1 cellular context compared by ENCODE assay signal in genomic region chr6:10957414-10957886, GRCh38.
TF ChIP-seq lines count a peak whose summit lies in the region.

No MANE protein-coding gene starts in this region.

TF ChIP-seq in HepG2, 621 proteins besides CTCF, POLR2A, EP300 and RAD21 (continued from another document and continues in another):
- peak; percentile 50; the same call in 1 of the 2 replicates for TF ChIP-seq ARID4A (CRISPR knock-in tag; IDR thresholded peaks at IDR 0.05; ENCODE audit: borderline replicate concordance)
- TF ChIP-seq SP1 (IDR thresholded peaks at IDR 0.05): no peak
- no peak for TF ChIP-seq SP1 (CRISPR knock-in tag; IDR thresholded peaks at IDR 0.05)
- TF ChIP-seq TCF12 (IDR thresholded peaks at IDR 0.05): no peak
- no peak for TF ChIP-seq TCF12 (CRISPR knock-in tag; IDR thresholded peaks at IDR 0.05)
- TF ChIP-seq ZNF264 (CRISPR knock-in tag; IDR thresholded peaks at IDR 0.05): peak; percentile 86
- TF ChIP-seq SMARCE1 (IDR thresholded peaks at IDR 0.05; ENCODE audit: borderline replicate concordance): no peak
- no peak for TF ChIP-seq ZSCAN21 (CRISPR knock-in tag; IDR thresholded peaks at IDR 0.05; ENCODE audit: borderline replicate concordance)
- no peak for TF ChIP-seq HMGA1 (CRISPR knock-in tag; conservative IDR thresholded peaks at IDR 0.05)
- TF ChIP-seq ZNF572 (CRISPR knock-in tag; IDR thresholded peaks at IDR 0.05): no peak
- no peak; the same call in 1 of the 2 replicates for TF ChIP-seq RFX1 (IDR thresholded peaks at IDR 0.05)
- peak; percentile 45; the same call in 1 of the 2 replicates for TF ChIP-seq ZNF556 (CRISPR knock-in tag; IDR thresholded peaks at IDR 0.05; ENCODE audit: borderline replicate concordance)
- TF ChIP-seq RCOR2 (CRISPR knock-in tag; IDR thresholded peaks at IDR 0.05): peak; percentile 94
- TF ChIP-seq ZSCAN12 (CRISPR knock-in tag; IDR thresholded peaks at IDR 0.05): no peak
- no peak for TF ChIP-seq ZNF7 (CRISPR knock-in tag; IDR thresholded peaks at IDR 0.05)
- no peak for TF ChIP-seq LCORL (IDR thresholded peaks at IDR 0.05)
- TF ChIP-seq LCORL (CRISPR knock-in tag; IDR thresholded peaks at IDR 0.05): peak; percentile 85
- TF ChIP-seq GZF1 (CRISPR knock-in tag; IDR thresholded peaks at IDR 0.05): no peak
- peak; percentile 87 for TF ChIP-seq FOXO1 (CRISPR knock-in tag; IDR thresholded peaks at IDR 0.05)
- TF ChIP-seq ZNF740 (CRISPR knock-in tag; IDR thresholded peaks at IDR 0.05): no peak
- TF ChIP-seq TOPORS (CRISPR knock-in tag; IDR thresholded peaks at IDR 0.05): no peak
- TF ChIP-seq ZNF441 (CRISPR knock-in tag; IDR thresholded peaks at IDR 0.05; ENCODE audit: borderline replicate concordance): peak; percentile 70; the same call in 1 of the 2 replicates
- TF ChIP-seq NFYB (CRISPR knock-in tag; IDR thresholded peaks at IDR 0.05): no peak
- TF ChIP-seq RORA (CRISPR knock-in tag; IDR thresholded peaks at IDR 0.05): no peak
- no peak for TF ChIP-seq CBX1 (IDR thresholded peaks at IDR 0.05; ENCODE audit: low read depth)
- TF ChIP-seq ZNF557 (CRISPR knock-in tag; IDR thresholded peaks at IDR 0.05): no peak
- TF ChIP-seq FOXJ3 (CRISPR knock-in tag; IDR thresholded peaks at IDR 0.05; ENCODE audit: borderline replicate concordance): peak; percentile 92; the same call in 1 of the 2 replicates
- TF ChIP-seq CEBPG (CRISPR knock-in tag; IDR thresholded peaks at IDR 0.05): peak; percentile 64
- no peak for TF ChIP-seq ZNF720 (CRISPR knock-in tag; IDR thresholded peaks at IDR 0.05)
- no peak for TF ChIP-seq HOXA9 (CRISPR knock-in tag; IDR thresholded peaks at IDR 0.05; ENCODE audit: borderline replicate concordance)
- no peak for TF ChIP-seq AHR (CRISPR knock-in tag; IDR thresholded peaks at IDR 0.05)
- TF ChIP-seq, protein P1, sequence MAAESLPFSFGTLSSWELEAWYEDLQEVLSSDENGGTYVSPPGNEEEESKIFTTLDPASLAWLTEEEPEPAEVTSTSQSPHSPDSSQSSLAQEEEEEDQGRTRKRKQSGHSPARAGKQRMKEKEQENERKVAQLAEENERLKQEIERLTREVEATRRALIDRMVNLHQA (CRISPR knock-in tag; IDR thresholded peaks at IDR 0.05): no peak
- TF ChIP-seq SATB2 (CRISPR knock-in tag; IDR thresholded peaks at IDR 0.05): no peak
- TF ChIP-seq, protein P2, sequence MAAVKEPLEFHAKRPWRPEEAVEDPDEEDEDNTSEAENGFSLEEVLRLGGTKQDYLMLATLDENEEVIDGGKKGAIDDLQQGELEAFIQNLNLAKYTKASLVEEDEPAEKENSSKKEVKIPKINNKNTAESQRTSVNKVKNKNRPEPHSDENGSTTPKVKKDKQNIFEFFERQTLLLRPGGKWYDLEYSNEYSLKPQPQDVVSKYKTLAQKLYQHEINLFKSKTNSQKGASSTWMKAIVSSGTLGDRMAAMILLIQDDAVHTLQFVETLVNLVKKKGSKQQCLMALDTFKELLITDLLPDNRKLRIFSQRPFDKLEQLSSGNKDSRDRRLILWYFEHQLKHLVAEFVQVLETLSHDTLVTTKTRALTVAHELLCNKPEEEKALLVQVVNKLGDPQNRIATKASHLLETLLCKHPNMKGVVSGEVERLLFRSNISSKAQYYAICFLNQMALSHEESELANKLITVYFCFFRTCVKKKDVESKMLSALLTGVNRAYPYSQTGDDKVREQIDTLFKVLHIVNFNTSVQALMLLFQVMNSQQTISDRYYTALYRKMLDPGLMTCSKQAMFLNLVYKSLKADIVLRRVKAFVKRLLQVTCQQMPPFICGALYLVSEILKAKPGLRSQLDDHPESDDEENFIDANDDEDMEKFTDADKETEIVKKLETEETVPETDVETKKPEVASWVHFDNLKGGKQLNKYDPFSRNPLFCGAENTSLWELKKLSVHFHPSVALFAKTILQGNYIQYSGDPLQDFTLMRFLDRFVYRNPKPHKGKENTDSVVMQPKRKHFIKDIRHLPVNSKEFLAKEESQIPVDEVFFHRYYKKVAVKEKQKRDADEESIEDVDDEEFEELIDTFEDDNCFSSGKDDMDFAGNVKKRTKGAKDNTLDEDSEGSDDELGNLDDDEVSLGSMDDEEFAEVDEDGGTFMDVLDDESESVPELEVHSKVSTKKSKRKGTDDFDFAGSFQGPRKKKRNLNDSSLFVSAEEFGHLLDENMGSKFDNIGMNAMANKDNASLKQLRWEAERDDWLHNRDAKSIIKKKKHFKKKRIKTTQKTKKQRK (IDR thresholded peaks at IDR 0.05; ENCODE audit: low read length): no peak
- TF ChIP-seq BCL6 (CRISPR knock-in tag; IDR thresholded peaks at IDR 0.05): peak; percentile 86
- no peak for TF ChIP-seq MXD3 (CRISPR knock-in tag; IDR thresholded peaks at IDR 0.05)
- TF ChIP-seq AHDC1 (CRISPR knock-in tag; IDR thresholded peaks at IDR 0.05; ENCODE audit: borderline replicate concordance): peak; percentile 95
- TF ChIP-seq ZNF546 (CRISPR knock-in tag; conservative IDR thresholded peaks at IDR 0.05): no peak
- TF ChIP-seq ZNF414 (CRISPR knock-in tag; IDR thresholded peaks at IDR 0.05): peak; percentile 79
- TF ChIP-seq ZNF782 (CRISPR knock-in tag; IDR thresholded peaks at IDR 0.05; ENCODE audit: borderline replicate concordance): no peak
- TF ChIP-seq, protein P3, sequence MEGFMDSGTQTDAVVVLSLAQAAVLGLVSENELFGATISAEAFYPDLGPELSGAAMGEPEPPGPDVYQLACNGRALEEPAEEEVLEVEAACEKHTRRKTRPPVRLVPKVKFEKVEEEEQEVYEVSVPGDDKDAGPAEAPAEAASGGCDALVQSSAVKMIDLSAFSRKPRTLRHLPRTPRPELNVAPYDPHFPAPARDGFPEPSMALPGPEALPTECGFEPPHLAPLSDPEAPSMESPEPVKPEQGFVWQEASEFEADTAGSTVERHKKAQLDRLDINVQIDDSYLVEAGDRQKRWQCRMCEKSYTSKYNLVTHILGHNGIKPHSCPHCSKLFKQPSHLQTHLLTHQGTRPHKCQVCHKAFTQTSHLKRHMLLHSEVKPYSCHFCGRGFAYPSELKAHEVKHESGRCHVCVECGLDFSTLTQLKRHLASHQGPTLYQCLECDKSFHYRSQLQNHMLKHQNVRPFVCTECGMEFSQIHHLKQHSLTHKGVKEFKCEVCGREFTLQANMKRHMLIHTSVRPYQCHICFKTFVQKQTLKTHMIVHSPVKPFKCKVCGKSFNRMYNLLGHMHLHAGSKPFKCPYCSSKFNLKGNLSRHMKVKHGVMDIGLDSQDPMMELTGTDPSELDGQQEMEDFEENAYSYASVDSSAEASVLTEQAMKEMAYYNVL (CRISPR knock-in tag; IDR thresholded peaks at IDR 0.05; ENCODE audit: borderline replicate concordance): peak; percentile 69; the same call in 1 of the 2 replicates
- TF ChIP-seq ZNF552 (CRISPR knock-in tag; IDR thresholded peaks at IDR 0.05; ENCODE audit: borderline replicate concordance): no peak
- no peak for TF ChIP-seq ZNF224 (CRISPR knock-in tag; IDR thresholded peaks at IDR 0.05)
- no peak for TF ChIP-seq ONECUT2 (CRISPR knock-in tag; IDR thresholded peaks at IDR 0.05)
- no peak for TF ChIP-seq KLF13 (CRISPR knock-in tag; IDR thresholded peaks at IDR 0.05)
- 0 out of 2 replicates have a peak, but pooled peaks have one; percentile 35 for TF ChIP-seq ZBTB38 (CRISPR knock-in tag; IDR thresholded peaks at IDR 0.05)
- no peak for TF ChIP-seq ATM (IDR thresholded peaks at IDR 0.05; ENCODE audit: borderline replicate concordance)
- TF ChIP-seq ZNF597 (CRISPR knock-in tag; IDR thresholded peaks at IDR 0.05): no peak
- TF ChIP-seq TIGD3 (CRISPR knock-in tag; IDR thresholded peaks at IDR 0.05; ENCODE audit: borderline replicate concordance): no peak
- no peak for TF ChIP-seq SYNCRIP (IDR thresholded peaks at IDR 0.05; ENCODE audit: insufficient read depth, low read depth, low read length)
- TF ChIP-seq RFXANK (CRISPR knock-in tag; IDR thresholded peaks at IDR 0.05): 0 out of 2 replicates have a peak, but pooled peaks have one; percentile 33
